In the genomic region with DNA sequence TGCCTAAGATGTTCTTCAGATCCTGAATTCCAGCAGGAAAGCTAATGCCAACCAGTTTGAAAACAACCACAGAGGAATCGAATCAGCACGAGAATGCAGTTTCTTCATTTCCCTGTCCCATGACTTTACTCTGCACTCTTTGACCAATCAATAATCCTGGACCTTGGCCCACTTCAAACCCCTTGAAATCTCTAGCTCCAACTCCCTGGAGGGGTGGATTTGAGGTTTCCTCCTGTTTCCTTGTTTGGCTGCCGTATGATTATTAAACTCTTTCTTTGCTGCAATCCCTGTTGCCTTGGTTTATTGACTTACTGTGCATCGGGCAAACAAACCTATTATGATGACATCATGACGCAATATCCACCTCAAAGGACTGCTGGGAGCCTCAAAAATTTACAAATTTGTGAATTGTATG, we compare ENCODE assay signal across 20 cellular contexts.
DNase-seq lines count a peak whose midpoint lies in the region; ATAC-seq, FAIRE-seq and TF ChIP-seq lines count a peak whose summit lies in the region.
"Had no signal": no experiment of that assay in that cellular context is flagged by ENCODE, and none has a peak within 500 bp of the region (broad histone marks: within the 10 kb centered on the region; RNA-seq: fewer than 3 reads in every experiment).

No MANE protein-coding gene starts in this region.

- intact Hi-C loops in Calu3 (cut with micrococcal nuclease; ENCODE audit: unreplicated experiment), result loop anchor here (10.0 kb wide), 1 partner anchor 49 kb away; no protein-coding TSS in a partner anchor
- intact Hi-C loops in left colon (cut with DNase I, micrococcal nuclease), result no loop called here

- no peak for FAIRE-seq in HTR-8/SVneo (lab: Jason Lieb, UNC)
- FAIRE-seq: GM19239 had no signal

- H3K9me3 Mint-ChIP-seq in Calu3 (ENCODE audit: low read depth, unreplicated experiment), result no peaks in the 10 kb centered on the region
- H3K9me3 Mint-ChIP-seq: activated naive CD4-positive, alpha-beta T cell treated with anti-CD3 and anti-CD28 coated beads, Interleukin-2, amount 50 U/mL, for 24 hours had no signal

- H3K4me3 ChIP-seq in RWPE2 (ENCODE audit: severe bottlenecking), result no peak overlapping the region
- H3K4me3 ChIP-seq in fibroblast of pulmonary artery (replicated peaks; ENCODE audit: low read depth, low read length), result no peak overlapping the region
- no peak overlapping the region for H3K4me3 ChIP-seq in skeletal muscle cell (ENCODE audit: low read depth, low read length)
- no peak overlapping the region for H3K4me3 ChIP-seq in BE2C (ENCODE audit: low read depth, low read length)
- H3K4me3 ChIP-seq: ovary had no signal

- no peaks in the 10 kb centered on the region for H3K9me3 ChIP-seq in RWPE2 (ENCODE audit: severe bottlenecking)
- H3K9me3 ChIP-seq in BE2C, result no peaks in the 10 kb centered on the region
- H3K9me3 ChIP-seq: ovary had no signal

- no TSS peak for BruUV-seq in Calu3 (replicated peaks; lab: Mats Ljungman, UMichigan)

- peak overlapping the region; percentile 97 for H3K27ac Mint-ChIP-seq in Calu3 (ENCODE audit: unreplicated experiment)
- H3K27ac Mint-ChIP-seq: activated naive CD4-positive, alpha-beta T cell treated with anti-CD3 and anti-CD28 coated beads, Interleukin-2, amount 50 U/mL, for 24 hours; B cell had no signal

- H3K27me3 ChIP-seq in RWPE2 (ENCODE audit: insufficient read depth, poor library complexity, severe bottlenecking) (no peaks in the 10 kb centered on the region), BE2C (no peaks in the 10 kb centered on the region)
- H3K27me3 ChIP-seq: ovary had no signal

- H3K4me1 Mint-ChIP-seq in Calu3 (ENCODE audit: low read depth, unreplicated experiment), result peaks cover 35% of the 10 kb centered on the region
- H3K4me1 Mint-ChIP-seq: activated naive CD4-positive, alpha-beta T cell treated with anti-CD3 and anti-CD28 coated beads, Interleukin-2, amount 50 U/mL, for 24 hours; B cell had no signal

- ATAC-seq in RWPE2 (ENCODE audit: low read depth), result peak; percentile 33; the same call in 2 of the 3 replicates
- no peak for ATAC-seq in left colon

- H3K36me3 ChIP-seq in RWPE2 (ENCODE audit: low read depth) (no peaks in the 10 kb centered on the region), BE2C (no peaks in the 10 kb centered on the region)
- H3K36me3 ChIP-seq: ovary had no signal

- CTCF ChIA-PET in Calu3 (lab: Charles Lee), result interaction anchor here (0.7 to 1.3 kb wide), 4 partner anchors 51 to 228 kb away, joined by 3 to 5 read pairs (median 4); no protein-coding TSS in a partner anchor

- peaks cover 15% of the 10 kb centered on the region for H3K36me3 Mint-ChIP-seq in Calu3 (ENCODE audit: insufficient read depth, unreplicated experiment)
- H3K36me3 Mint-ChIP-seq: activated naive CD4-positive, alpha-beta T cell treated with anti-CD3 and anti-CD28 coated beads, Interleukin-2, amount 50 U/mL, for 24 hours had no signal

- peak overlapping the region; percentile 17 for H3K4me3 Mint-ChIP-seq in Calu3 (ENCODE audit: low read depth, unreplicated experiment)
- H3K4me3 Mint-ChIP-seq: activated naive CD4-positive, alpha-beta T cell treated with anti-CD3 and anti-CD28 coated beads, Interleukin-2, amount 50 U/mL, for 24 hours; B cell had no signal

- no peaks in the 10 kb centered on the region for H3K27me3 Mint-ChIP-seq in Calu3 (ENCODE audit: unreplicated experiment)
- H3K27me3 Mint-ChIP-seq: activated naive CD4-positive, alpha-beta T cell treated with anti-CD3 and anti-CD28 coated beads, Interleukin-2, amount 50 U/mL, for 24 hours had no signal

- TF ChIP-seq CTCF in Calu3 (IDR thresholded peaks at IDR 0.05; ENCODE audit: unreplicated experiment) (no peak), RWPE2 (IDR thresholded peaks at IDR 0.05; ENCODE audit: poor library complexity, severe bottlenecking) (no peak), fibroblast of pulmonary artery (IDR thresholded peaks at IDR 0.05; ENCODE audit: low read length, missing control alignments) (no peak), BE2C (IDR thresholded peaks at IDR 0.05; ENCODE audit: low read depth, low read length) (no peak)

- peak overlapping the region; percentile 20 for H3K27ac ChIP-seq in RWPE2 (ENCODE audit: poor library complexity, severe bottlenecking)
- H3K27ac ChIP-seq: ovary had no signal

- DNase-seq in Calu3, result peak; percentile 54
- no peak for DNase-seq in RWPE2 (ENCODE audit: low spot score)
- peak; percentile 27 for DNase-seq in fibroblast of pulmonary artery (ENCODE audit: low read depth)
- DNase-seq in skeletal muscle cell (ENCODE audit: low read depth), result peak; percentile 55
- no peak for DNase-seq in BE2C
- no peak for DNase-seq in HTR-8/SVneo (ENCODE audit: insufficient read length, low spot score)
- DNase-seq in left colon, result no peak
- no peak for DNase-seq in cerebellar nuclear complex (lab: John Stamatoyannopoulos, UW)
- DNase-seq: hypothalamus; KG1; NCI-H1105; NK-92 treated with Interleukin-12 subunit alpha and Interleukin-12 subunit beta, amount 100 ng/mL, for 24 hours; ovary; SHP77; stimulated activated CD4-positive, alpha-beta T cell treated with anti-CD3 and anti-CD28 coated beads, Interleukin-12 subunit alpha, Interleukin-12 subunit beta, amount 100 ng/mL, for 4 hours; stimulated activated naive CD4-positive, alpha-beta T cell treated with Interleukin-2 at 50 U/mL for 16 hours; T-helper 2 cell had no signal

- peaks cover 16% of the 10 kb centered on the region for H3K4me1 ChIP-seq in RWPE2 (ENCODE audit: insufficient read depth, poor library complexity, severe bottlenecking)
- H3K4me1 ChIP-seq in BE2C, result no peaks in the 10 kb centered on the region

Comparison
In these comparisons a context has a peak if more than half of its experiments do, and no peak if none do; other contexts are left out.
1. DNase-seq: peak in Calu3 (single experiment), fibroblast of pulmonary artery (single experiment) and skeletal muscle cell (single experiment); none in RWPE2 (single experiment), BE2C (single experiment), HTR-8/SVneo (single experiment), left colon (0 of 2) and cerebellar nuclear complex (0 of 2).